23 cellular contexts compared by ENCODE assay signal in the genomic region with DNA sequence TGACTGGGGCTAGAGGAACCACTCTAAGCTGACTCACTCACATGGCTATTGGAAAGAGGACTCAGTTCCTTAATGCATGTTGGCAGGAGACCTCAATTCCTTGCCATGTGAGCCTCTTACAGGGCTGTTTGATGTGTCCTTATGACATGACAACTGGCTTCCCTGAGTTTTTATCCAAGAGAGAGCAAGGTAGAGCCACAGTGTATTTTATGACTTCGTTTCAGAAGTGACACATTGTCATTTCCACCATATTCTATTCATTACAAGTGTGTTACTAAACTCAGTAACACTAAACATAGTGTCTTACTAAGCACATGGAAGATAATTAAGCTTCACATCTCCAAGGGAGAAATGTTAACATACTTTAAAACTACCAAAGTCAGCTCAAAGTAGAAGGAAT.
"Had no signal": no experiment of that assay in that cellular context is flagged by ENCODE, and none has a peak within 500 bp of the region (broad histone marks: within the 10 kb centered on the region; RNA-seq: fewer than 3 reads in every experiment).

No MANE protein-coding gene starts in this region.

- ATAC-seq: stimulated activated memory B cell treated with anti-CD40 and anti-IgM and Interleukin-4, amounts not matched to agents 10 μg/mL and 1 μg/mL and 100 μg/mL, for 72 hours; stimulated activated naive B cell treated with anti-CD40 and anti-IgM and Interleukin-4, amounts not matched to agents 10 μg/mL and 1 μg/mL and 100 μg/mL, for 72 hours; stimulated activated naive CD8-positive, alpha-beta T cell treated with anti-CD3 and anti-CD28 coated beads, Interleukin-15, amount 100 ng/mL, for 72 hours; stimulated activated naive CD8-positive, alpha-beta T cell treated with anti-CD3 and anti-CD28 coated beads, Interleukin-15, Interleukin-2, amounts not matched to agents 100 U/mL and 50 U/mL, for 24 hours; upper lobe of right lung had no signal

- H3K4me3 Mint-ChIP-seq: stimulated activated memory B cell treated with anti-CD40 and anti-IgM and Interleukin-4, amounts not matched to agents 10 μg/mL and 1 μg/mL and 100 μg/mL, for 72 hours; stimulated activated naive B cell treated with anti-CD40 and anti-IgM and Interleukin-4, amounts not matched to agents 10 μg/mL and 1 μg/mL and 100 μg/mL, for 72 hours; stimulated activated naive CD8-positive, alpha-beta T cell treated with anti-CD3 and anti-CD28 coated beads, Interleukin-15, amount 100 ng/mL, for 72 hours; stimulated activated naive CD8-positive, alpha-beta T cell treated with anti-CD3 and anti-CD28 coated beads, Interleukin-15, Interleukin-2, amounts not matched to agents 100 ng/mL and 50 ng/mL, for 24 hours; type B pancreatic cell had no signal

- H3K9me3 Mint-ChIP-seq: type B pancreatic cell had no signal

- DNase-seq: stimulated activated CD4-positive, alpha-beta T cell treated with anti-CD3 and anti-CD28 coated beads, Interleukin-2, amount 100 ng/mL, for 48 hours; stimulated activated CD4-positive, alpha-beta T cell treated with anti-CD3 and anti-CD28 coated beads, Interleukin-4, amount 100 ng/mL, for 1 hour; stimulated activated CD4-positive, alpha-beta T cell treated with anti-CD3 and anti-CD28 coated beads, Interleukin-4, amount 100 ng/mL, for 24 hours; stimulated activated CD4-positive, alpha-beta T cell treated with anti-CD3 and anti-CD28 coated beads, Interleukin-4, amount 100 ng/mL, for 4 hours; stimulated activated CD8-positive, alpha-beta memory T cell treated with anti-CD3 and anti-CD28 coated beads, Interleukin-4, amount 100 ng/mL, for 48 hours; stimulated activated naive B cell treated with anti-CD40 and anti-IgM and Interleukin-4, amounts not matched to agents 10 μg/mL and 1 μg/mL and 100 μg/mL, for 72 hours; stimulated activated naive CD4-positive, alpha-beta T cell; stimulated activated naive CD4-positive, alpha-beta T cell treated with Interleukin-2 at 50 U/mL for 16 hours; stimulated activated naive CD8-positive, alpha-beta T cell treated with anti-CD3 and anti-CD28 coated beads, Interleukin-15, amount 100 ng/mL, for 72 hours; stimulated activated naive CD8-positive, alpha-beta T cell treated with anti-CD3 and anti-CD28 coated beads, Interleukin-15, Interleukin-2, amounts not matched to agents 100 U/mL and 50 U/mL, for 24 hours; stomach; substantia nigra; testis; thyroid gland; tibial artery; transverse colon; trophoblast cell; upper lobe of left lung; upper lobe of right lung; uterus had no signal

- H3K4me1 Mint-ChIP-seq: stimulated activated memory B cell treated with anti-CD40 and anti-IgM and Interleukin-4, amounts not matched to agents 10 μg/mL and 1 μg/mL and 100 μg/mL, for 72 hours; stimulated activated naive B cell treated with anti-CD40 and anti-IgM and Interleukin-4, amounts not matched to agents 10 μg/mL and 1 μg/mL and 100 μg/mL, for 72 hours had no signal

- H3K36me3 Mint-ChIP-seq: stimulated activated memory B cell treated with anti-CD40 and anti-IgM and Interleukin-4, amounts not matched to agents 10 μg/mL and 1 μg/mL and 100 μg/mL, for 72 hours; stimulated activated naive B cell treated with anti-CD40 and anti-IgM and Interleukin-4, amounts not matched to agents 10 μg/mL and 1 μg/mL and 100 μg/mL, for 72 hours; type B pancreatic cell had no signal

- H3K27ac Mint-ChIP-seq: stimulated activated memory B cell treated with anti-CD40 and anti-IgM and Interleukin-4, amounts not matched to agents 10 μg/mL and 1 μg/mL and 100 μg/mL, for 72 hours; stimulated activated naive B cell treated with anti-CD40 and anti-IgM and Interleukin-4, amounts not matched to agents 10 μg/mL and 1 μg/mL and 100 μg/mL, for 72 hours; stimulated activated naive CD8-positive, alpha-beta T cell treated with anti-CD3 and anti-CD28 coated beads, Interleukin-15, amount 100 ng/mL, for 72 hours; stimulated activated naive CD8-positive, alpha-beta T cell treated with anti-CD3 and anti-CD28 coated beads, Interleukin-15, Interleukin-2, amounts not matched to agents 100 ng/mL and 50 ng/mL, for 24 hours; type B pancreatic cell had no signal
